20 cellular contexts compared by ENCODE assay signal in the genomic region with DNA sequence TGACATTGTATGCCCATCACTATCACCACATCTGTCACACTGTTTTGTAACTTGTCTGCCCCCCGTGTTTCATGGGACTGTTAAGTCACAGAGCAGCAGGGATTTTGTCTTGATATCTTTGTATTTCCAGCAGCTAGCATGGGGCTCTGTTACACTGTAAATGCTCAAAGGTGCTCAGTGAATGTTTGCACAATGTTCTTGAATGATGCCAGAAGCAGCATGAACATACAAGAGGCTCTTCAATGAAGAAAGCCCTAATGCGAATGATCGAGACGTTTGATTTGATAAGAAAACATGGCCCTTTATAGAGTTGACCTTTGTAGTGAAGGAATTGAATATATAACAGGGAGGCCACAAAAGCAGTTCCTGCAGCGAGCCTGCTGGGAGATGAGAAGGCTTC.
"Had no signal": no experiment of that assay in that cellular context is flagged by ENCODE, and none has a peak within 500 bp of the region (broad histone marks: within the 10 kb centered on the region; RNA-seq: fewer than 3 reads in every experiment).

No MANE protein-coding gene starts in this region.

- H3K9me3 ChIP-seq: colonic mucosa, ovary, right atrium auricular region, sigmoid colon, tibial artery, upper lobe of left lung, vagina had no signal

- FAIRE-seq: kidney had no signal

- H3K27me3 ChIP-seq: colonic mucosa, foreskin keratinocyte, ovary, right atrium auricular region, sigmoid colon, tibial artery, upper lobe of left lung, vagina had no signal

- H3K9me3 Mint-ChIP-seq: immature natural killer cell; naive thymus-derived CD8-positive, alpha-beta T cell; neural crest cell had no signal

- H3K4me1 ChIP-seq: foreskin keratinocyte, right atrium auricular region, sigmoid colon, upper lobe of left lung, vagina had no signal

- H3K36me3 Mint-ChIP-seq: naive thymus-derived CD8-positive, alpha-beta T cell had no signal

- H3K4me3 ChIP-seq: colonic mucosa, ovary, right atrium auricular region, sigmoid colon, skin epidermis, tibial artery, upper lobe of left lung, vagina had no signal

- H3K27ac Mint-ChIP-seq: immature natural killer cell had no signal

- DNase-seq: colonic mucosa; dermis blood vessel endothelial cell; erythroblast; foreskin keratinocyte; immature natural killer cell; kidney; left cardiac atrium; mammary epithelial cell; naive thymus-derived CD8-positive, alpha-beta T cell; ovary; sigmoid colon; stimulated activated CD4-positive, alpha-beta T cell treated with anti-CD3 and anti-CD28 coated beads, Interleukin-12 subunit alpha, Interleukin-12 subunit beta, amount 100 ng/mL, for 4 hours; stimulated activated CD4-positive, alpha-beta T cell treated with anti-CD3 and anti-CD28 coated beads, Interleukin-2, amount 100 ng/mL, for 48 hours; stimulated activated naive CD8-positive, alpha-beta T cell treated with anti-CD3 and anti-CD28 coated beads, Interleukin-15, Interleukin-2, amounts not matched to agents 100 U/mL and 50 U/mL, for 24 hours; tibial artery; upper lobe of left lung had no signal

- H3K36me3 ChIP-seq: colonic mucosa, ovary, right atrium auricular region, sigmoid colon had no signal

- ATAC-seq: foreskin keratinocyte; left cardiac atrium; naive thymus-derived CD8-positive, alpha-beta T cell; stimulated activated naive CD8-positive, alpha-beta T cell treated with anti-CD3 and anti-CD28 coated beads, Interleukin-15, Interleukin-2, amounts not matched to agents 100 U/mL and 50 U/mL, for 24 hours had no signal

- H3K27ac ChIP-seq: colonic mucosa, foreskin keratinocyte, ovary, right atrium auricular region, sigmoid colon, skin epidermis, tibial artery, upper lobe of left lung, vagina had no signal

- H3K4me1 Mint-ChIP-seq: immature natural killer cell, neural crest cell had no signal

- H3K4me3 Mint-ChIP-seq: immature natural killer cell; naive thymus-derived CD8-positive, alpha-beta T cell; neural crest cell had no signal
